ENCODE assay signal across 8 cellular contexts in the genomic region with DNA sequence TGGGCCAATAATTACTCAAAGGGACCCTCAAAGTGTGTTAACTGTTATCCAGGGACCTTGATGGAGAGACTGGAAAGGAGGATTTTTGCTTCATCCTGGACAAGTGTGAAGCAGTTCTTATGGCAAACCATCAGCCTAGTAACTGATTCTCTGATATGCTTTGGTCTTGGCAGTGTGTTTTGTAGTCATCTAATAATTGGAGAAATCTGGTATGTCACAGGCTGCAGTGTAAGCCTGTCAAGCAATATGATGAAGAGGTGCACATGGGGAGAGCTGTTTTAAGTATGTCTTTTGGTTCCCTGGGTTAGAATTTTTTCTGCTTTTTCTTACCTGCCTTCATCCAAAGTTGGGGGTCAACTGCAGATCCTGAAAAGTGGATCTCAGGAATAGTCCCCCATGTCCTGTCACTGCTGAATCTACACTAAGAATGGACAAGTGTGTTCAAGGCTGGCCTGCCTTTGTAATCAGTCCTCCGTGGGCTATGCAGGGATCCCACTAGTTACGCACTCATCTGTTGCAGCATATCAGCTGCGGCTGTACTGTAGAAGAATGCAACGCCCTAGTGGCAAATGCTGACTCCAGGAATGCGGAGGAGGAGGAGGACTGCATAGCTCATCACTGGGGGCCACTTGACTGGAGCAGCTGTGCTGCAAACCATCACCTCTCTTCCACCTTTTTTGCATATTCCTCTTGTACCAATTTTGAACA. TPM values are rescaled to one million over a fixed set of nuclear protein-coding genes. Genes with fewer than 3 reads are reported as not detected.
DNase-seq lines count a peak whose midpoint lies in the region; ATAC-seq, FAIRE-seq and TF ChIP-seq lines count a peak whose summit lies in the region.

No MANE protein-coding gene starts in this region.

- ATAC-seq in left cardiac atrium (peak; percentile 12 to 32), HG02642 (IDR thresholded peaks at IDR 0.05; ENCODE audit: poor library complexity, unreplicated experiment) (no peak), GM19397 (IDR thresholded peaks at IDR 0.05; ENCODE audit: unreplicated experiment) (no peak)

- no peaks in the 10 kb centered on the region for H3K9me3 ChIP-seq in CD4-positive, alpha-beta memory T cell (ENCODE audit: control insufficient read depth in 1 of 2, low read length in 2 of 2)
- H3K9me3 ChIP-seq in sigmoid colon = no peaks in the 10 kb centered on the region

- no peak for TF ChIP-seq CTCF in sigmoid colon (IDR thresholded peaks at IDR 0.05)

- peak in 1 of 2 donors; percentile 26 for TF ChIP-seq POLR2A in sigmoid colon (IDR thresholded peaks at IDR 0.05)

- no peaks in the 10 kb centered on the region for H3K27me3 ChIP-seq in CD4-positive, alpha-beta memory T cell (ENCODE audit: insufficient read depth, low read length)
- H3K27me3 ChIP-seq in sigmoid colon = no peaks in the 10 kb centered on the region

- peaks cover 0 to 18% of the 10 kb centered on the region in 2 donors for H3K36me3 Mint-ChIP-seq in CD4-positive, alpha-beta memory T cell
- H3K36me3 Mint-ChIP-seq in activated naive CD8-positive, alpha-beta T cell treated with anti-CD3 and anti-CD28 coated beads for 36 hours = peaks cover 4% of the 10 kb centered on the region

- FAIRE-seq in frontal cortex (lab: Jason Lieb, UNC) = no peak

- intact Hi-C loops in CD4-positive, alpha-beta memory T cell (cut with micrococcal nuclease) = loop anchor here (5.0 kb wide), 1 partner anchor 473 kb away; a partner anchor contains a TSS
- intact Hi-C loops in left cardiac atrium (cut with DNase I) (loop anchor here in 1 of 2 donors (5.0 kb wide), 1 partner anchor 97 kb away; a partner anchor contains a TSS), sigmoid colon (cut with DNase I) (loop anchor here (5.0 kb wide), 3 partner anchors 133 to 263 kb away; a partner anchor contains a TSS)

- WGBS in sigmoid colon, 2 donors = 61 to 66% methylated on average over 5 of the region's 5 CpGs

- H3K9me3 Mint-ChIP-seq in CD4-positive, alpha-beta memory T cell = peaks cover 0 to 2% (median 0%) of the 10 kb centered on the region in 8 donors
- H3K9me3 Mint-ChIP-seq in activated naive CD8-positive, alpha-beta T cell treated with anti-CD3 and anti-CD28 coated beads for 36 hours = no peaks in the 10 kb centered on the region

- no peak overlapping the region for H3K27ac Mint-ChIP-seq in CD4-positive, alpha-beta memory T cell
- no peak overlapping the region for H3K27ac Mint-ChIP-seq in activated naive CD8-positive, alpha-beta T cell treated with anti-CD3 and anti-CD28 coated beads for 36 hours

- no peaks in the 10 kb centered on the region for H3K27me3 Mint-ChIP-seq in CD4-positive, alpha-beta memory T cell
- H3K27me3 Mint-ChIP-seq in activated naive CD8-positive, alpha-beta T cell treated with anti-CD3 and anti-CD28 coated beads for 36 hours = no peaks in the 10 kb centered on the region

- no peaks in the 10 kb centered on the region for H3K36me3 ChIP-seq in CD4-positive, alpha-beta memory T cell (ENCODE audit: insufficient read depth, low read length)
- no peaks in the 10 kb centered on the region for H3K36me3 ChIP-seq in sigmoid colon

- DNase-seq in CD4-positive, alpha-beta memory T cell = peak in 2 of 5 donors; percentile 19 to 41
- DNase-seq in LoVo (ENCODE audit: low spot score) = peak; percentile 34
- DNase-seq in activated naive CD8-positive, alpha-beta T cell treated with anti-CD3 and anti-CD28 coated beads for 36 hours = peak; percentile 23
- DNase-seq in left cardiac atrium = peak; percentile 65
- DNase-seq in sigmoid colon = peak; percentile 87
- DNase-seq in frontal cortex (ENCODE audit: low spot score in 2 of 2) = no peak

- TF ChIP-seq EP300 in sigmoid colon (IDR thresholded peaks at IDR 0.05) = no peak

- CTCF ChIA-PET in CD4-positive, alpha-beta memory T cell (lab: Charles Lee; ENCODE audit: partially characterized antibody) = interaction anchor here (0.9 kb wide), 1 partner anchor 9 kb away, joined by 3 read pairs; no protein-coding TSS in a partner anchor

- no peak overlapping the region for H3K4me3 Mint-ChIP-seq in CD4-positive, alpha-beta memory T cell
- no peak overlapping the region for H3K4me3 Mint-ChIP-seq in activated naive CD8-positive, alpha-beta T cell treated with anti-CD3 and anti-CD28 coated beads for 36 hours

- POLR2A ChIA-PET in CD4-positive, alpha-beta memory T cell (lab: Charles Lee; ENCODE audit: partially characterized antibody) = interaction anchor here (0.6 to 5.2 kb wide), 16 partner anchors 12 to 485 kb away, joined by 3 to 59 read pairs (median 6); a partner anchor contains a TSS

- peaks cover 26 to 40% (median 38%) of the 10 kb centered on the region in 4 donors for H3K4me1 Mint-ChIP-seq in CD4-positive, alpha-beta memory T cell
- peaks cover 48% of the 10 kb centered on the region for H3K4me1 Mint-ChIP-seq in activated naive CD8-positive, alpha-beta T cell treated with anti-CD3 and anti-CD28 coated beads for 36 hours

- H3K27ac ChIP-seq in CD4-positive, alpha-beta memory T cell (ENCODE audit: low read depth, low read length) = peak overlapping the region; percentile 82
- peak overlapping the region; percentile 98 to 100 (median 98) for H3K27ac ChIP-seq in sigmoid colon

- peak overlapping the region in 1 of 2 donors; percentile 82 for H3K4me3 ChIP-seq in CD4-positive, alpha-beta memory T cell (ENCODE audit: low read length in 2 of 2)
- H3K4me3 ChIP-seq in sigmoid colon = peak overlapping the region; percentile 86 to 100 (median 95)

- peaks cover 87% of the 10 kb centered on the region for H3K4me1 ChIP-seq in CD4-positive, alpha-beta memory T cell (ENCODE audit: insufficient read depth, low read length)
- peaks cover 0 to 82% (median 73%) of the 10 kb centered on the region in 4 donors for H3K4me1 ChIP-seq in sigmoid colon

RNA-seq across cellular contexts. Expression of a gene that starts 1.9 kb away (rescaled TPM):
- 100 to 1,000 TPM; 593 to 595 TPM for total RNA-seq in CD4-positive, alpha-beta memory T cell
- polyA plus RNA-seq in CD4-positive, alpha-beta memory T cell = 100 to 1,000 TPM in 1 of 2 donors, 10 to 100 TPM in 1; 14.0 to 194 TPM
- total RNA-seq in activated naive CD8-positive, alpha-beta T cell treated with anti-CD3 and anti-CD28 coated beads for 36 hours = 100 to 1,000 TPM; 142 to 143 TPM
- total RNA-seq in left cardiac atrium (100 to 1,000 TPM; 277 to 336 TPM), sigmoid colon (100 to 1,000 TPM; 150 to 306 (median 163) TPM), frontal cortex (810 TPM)
- polyA plus RNA-seq in sigmoid colon = 100 to 1,000 TPM in 1 of 3 donors, 10 to 100 TPM in 2; 43.5 to 154 (median 57.7) TPM

RNA-seq across cellular contexts. Expression of a gene that starts 49.8 kb away (rescaled TPM):
- 10 to 100 TPM; 31.1 to 32.2 TPM for total RNA-seq in CD4-positive, alpha-beta memory T cell
- 10 to 100 TPM; 22.4 to 31.4 TPM for polyA plus RNA-seq in CD4-positive, alpha-beta memory T cell
- 10 to 100 TPM; 45.1 to 45.8 TPM for total RNA-seq in activated naive CD8-positive, alpha-beta T cell treated with anti-CD3 and anti-CD28 coated beads for 36 hours
- total RNA-seq in left cardiac atrium (10 to 100 TPM; 15.5 to 19.1 TPM), sigmoid colon (10 to 100 TPM; 17.6 to 29.4 (median 20.9) TPM), frontal cortex (21.6 TPM)
- polyA plus RNA-seq in sigmoid colon = 10 to 100 TPM; 19.8 to 24.6 (median 20.8) TPM

Comparison
In these comparisons a context has a peak if more than half of its experiments do, and no peak if none do; other contexts are left out.
1. DNase-seq: peak in LoVo (single experiment), activated naive CD8-positive, alpha-beta T cell treated with anti-CD3 and anti-CD28 coated beads for 36 hours (single experiment), left cardiac atrium (single experiment) and sigmoid colon (single experiment); none in frontal cortex (0 of 2).
2. ATAC-seq: peak in left cardiac atrium (2 of 2); none in HG02642 (single experiment) and GM19397 (single experiment).